12 cellular contexts compared by ENCODE assay signal in the genomic region with DNA sequence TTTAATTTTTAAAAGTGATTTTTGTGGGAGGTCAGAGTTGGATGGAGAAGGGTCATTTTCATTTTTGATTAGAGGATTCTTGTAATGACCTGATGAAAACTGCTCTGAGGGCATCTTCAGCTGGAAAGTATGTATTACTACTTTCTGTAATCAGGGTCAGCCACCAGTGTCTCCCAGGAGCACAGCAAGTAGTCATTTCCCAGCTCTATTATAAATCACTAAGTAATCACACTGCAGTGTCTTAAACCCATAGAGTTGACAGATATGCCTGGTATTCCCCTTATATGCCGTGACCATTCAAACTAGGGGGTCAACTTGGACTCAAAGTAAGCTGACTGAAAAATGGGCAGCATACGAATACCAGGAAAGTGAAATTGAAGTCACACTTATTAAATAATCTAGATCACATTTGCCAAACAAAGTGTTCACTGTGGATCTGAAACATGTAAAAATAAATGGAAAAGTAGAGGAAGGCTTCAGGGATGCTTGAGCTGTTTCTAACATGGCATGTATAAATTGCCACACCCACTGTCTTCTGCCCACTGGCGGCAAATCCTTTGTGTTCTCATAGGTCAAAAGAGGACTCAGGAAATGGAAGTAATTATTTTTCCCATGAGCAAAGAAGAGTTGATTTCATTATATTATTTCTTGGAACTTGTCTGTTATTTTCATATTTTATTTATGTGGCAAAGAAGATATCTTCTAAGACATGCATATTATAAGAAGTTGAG.
DNase-seq lines count a peak whose midpoint lies in the region; ATAC-seq and TF ChIP-seq lines count a peak whose summit lies in the region.
"Had no signal": no experiment of that assay in that cellular context is flagged by ENCODE, and none has a peak within 500 bp of the region (broad histone marks: within the 10 kb centered on the region; RNA-seq: fewer than 3 reads in every experiment).

No MANE protein-coding gene starts in this region.

- DNase-seq in GM03348 (ENCODE audit: low spot score) = peak; percentile 17
- no peak for DNase-seq in osteocyte (ENCODE audit: extremely low spot score, unreplicated experiment)
- no peak for DNase-seq in NCI-H1436 treated with DMSO at 0.1 percent for 48 hours (lab: John Stamatoyannopoulos, UW)
- DNase-seq in activated naive CD4-positive, alpha-beta T cell (lab: John Stamatoyannopoulos, UW) = no peak
- no peak for DNase-seq in NCI-H748 (lab: John Stamatoyannopoulos, UW; ENCODE audit: unreplicated experiment)
- DNase-seq: activated CD4-positive, alpha-beta T cell treated with anti-CD3 and anti-CD28 coated beads, Interleukin-2, amount 10 ng/mL, durations not matched to agents 7 days and 5 days; cerebellar nuclear complex; OCI-M1; posterior cingulate gyrus had no signal

- H3K27me3 Mint-ChIP-seq in activated naive CD8-positive, alpha-beta T cell = no peaks in the 10 kb centered on the region
- no peaks in the 10 kb centered on the region for H3K27me3 Mint-ChIP-seq in osteocyte (ENCODE audit: unreplicated experiment)
- H3K27me3 Mint-ChIP-seq: activated CD4-positive, alpha-beta T cell treated with anti-CD3 and anti-CD28 coated beads, Interleukin-2, amount 10 ng/mL, durations not matched to agents 7 days and 5 days had no signal

- TF ChIP-seq CTCF in osteocyte (IDR thresholded peaks at IDR 0.05) = no peak

- ATAC-seq in HG02610 (IDR thresholded peaks at IDR 0.05; ENCODE audit: unreplicated experiment) = peak; percentile 65
- ATAC-seq in HG03565 (IDR thresholded peaks at IDR 0.05; ENCODE audit: unreplicated experiment) = no peak

- peak overlapping the region; percentile 23 for H3K27ac Mint-ChIP-seq in activated naive CD8-positive, alpha-beta T cell
- peak overlapping the region; percentile 83 for H3K27ac Mint-ChIP-seq in osteocyte (ENCODE audit: unreplicated experiment)

- no peak overlapping the region for H3K4me3 Mint-ChIP-seq in activated naive CD8-positive, alpha-beta T cell
- no peak overlapping the region for H3K4me3 Mint-ChIP-seq in osteocyte (ENCODE audit: unreplicated experiment)
- H3K4me3 Mint-ChIP-seq: activated CD4-positive, alpha-beta T cell treated with anti-CD3 and anti-CD28 coated beads, Interleukin-2, amount 10 ng/mL, durations not matched to agents 7 days and 5 days had no signal

- peaks cover 29% of the 10 kb centered on the region for H3K36me3 Mint-ChIP-seq in activated naive CD8-positive, alpha-beta T cell
- peaks cover 9% of the 10 kb centered on the region for H3K36me3 Mint-ChIP-seq in osteocyte (ENCODE audit: unreplicated experiment)

- H3K9me3 Mint-ChIP-seq in activated naive CD8-positive, alpha-beta T cell (ENCODE audit: low read depth) = peaks cover 5% of the 10 kb centered on the region
- H3K9me3 Mint-ChIP-seq in osteocyte (ENCODE audit: unreplicated experiment) = no peaks in the 10 kb centered on the region
- H3K9me3 Mint-ChIP-seq: activated CD4-positive, alpha-beta T cell treated with anti-CD3 and anti-CD28 coated beads, Interleukin-2, amount 10 ng/mL, durations not matched to agents 7 days and 5 days had no signal

- H3K4me1 Mint-ChIP-seq in activated naive CD8-positive, alpha-beta T cell (ENCODE audit: low read depth) = peaks cover 84% of the 10 kb centered on the region
- H3K4me1 Mint-ChIP-seq in osteocyte (ENCODE audit: unreplicated experiment) = peaks cover 62% of the 10 kb centered on the region
